In genomic region chr1:152109998-152110294, GRCh38 we compare ENCODE assay signal across 10 cellular contexts. TPM values are rescaled to one million over a fixed set of nuclear protein-coding genes. Genes with fewer than 3 reads are reported as not detected.
DNase-seq lines count a peak whose midpoint lies in the region; TF ChIP-seq lines count a peak whose summit lies in the region.
"Had no signal": no experiment of that assay in that cellular context is flagged by ENCODE, and none has a peak within 500 bp of the region (broad histone marks: within the 10 kb centered on the region; RNA-seq: fewer than 3 reads in every experiment).

No MANE protein-coding gene starts in this region.

- H3K27ac ChIP-seq in 22Rv1 = peak overlapping the region; percentile 66
- H3K27ac ChIP-seq in mesodermal cell (ENCODE audit: low read depth, low read length, severe bottlenecking) = no peak overlapping the region

- H3K4me3 ChIP-seq in GM08714 (ENCODE audit: low read length) (peak overlapping the region; percentile 21; the same call in 1 of the 2 replicates), cardiac fibroblast (replicated peaks in 1 of 2; ENCODE audit: low read depth in 2 of 2, low read length in 2 of 2) (peak overlapping the region; percentile 50 to 54), mesodermal cell (ENCODE audit: extremely low read depth, insufficient read depth, low read length, poor library complexity, severe bottlenecking) (peak overlapping the region; percentile 34)

- no peaks in the 10 kb centered on the region for H3K4me1 ChIP-seq in mesodermal cell (ENCODE audit: control insufficient read depth, insufficient read depth, low read length, poor library complexity, severe bottlenecking)

- peaks cover 26% of the 10 kb centered on the region for H3K9me3 ChIP-seq in mesodermal cell (ENCODE audit: control insufficient read depth, low read length)

- TF ChIP-seq CTCF in 22Rv1 (IDR thresholded peaks at IDR 0.05) (no peak), cardiac fibroblast (IDR thresholded peaks at IDR 0.05; ENCODE audit: low read depth, low read length) (no peak)

- DNase-seq in cardiac fibroblast (ENCODE audit: low read depth in 2 of 2) = no peak
- DNase-seq in cortex of kidney (lab: John Stamatoyannopoulos, UW) = no peak
- DNase-seq in activated CD4-positive, alpha-beta T cell treated with anti-CD3 and anti-CD28 coated beads for 1 hour = no peak
- no peak for DNase-seq in GM19240 (ENCODE audit: insufficient read length, low spot score)
- DNase-seq in activated T-cell treated with anti-CD3 and anti-CD28 coated beads, Interleukin-2, amount 50 U/mL, for 48 hours = no peak
- DNase-seq: activated gamma-delta T cell, OCI-M1 had no signal

- no peaks in the 10 kb centered on the region for H3K36me3 ChIP-seq in mesodermal cell (ENCODE audit: control insufficient read depth, insufficient read depth, low read length)

- WGBS in mesodermal cell (ENCODE audit: insufficient coverage in 2 of 2), 2 experiments = 35 to 51% methylated on average over 15 of the region's 15 CpGs

RNA-seq across cellular contexts. Expression of gene TCHH, which starts 5.3 kb away (rescaled TPM):
- polyA plus RNA-seq in mesodermal cell (2013, experiment 1 of 2) = not detected
- 0.05 TPM for polyA plus RNA-seq in mesodermal cell (2013, experiment 2 of 2)

RNA-seq across cellular contexts. Expression of gene TCHHL1, which starts 21.1 kb away (rescaled TPM):
- not detected for polyA plus RNA-seq in mesodermal cell (2013, experiment 1 of 2)
- not detected for polyA plus RNA-seq in mesodermal cell (2013, experiment 2 of 2)

RNA-seq across cellular contexts. Expression of gene RPTN, which starts 49.1 kb away (rescaled TPM):
- polyA plus RNA-seq in mesodermal cell (2013, experiment 1 of 2) = not detected
- polyA plus RNA-seq in mesodermal cell (2013, experiment 2 of 2) = not detected
